In genomic region chr16:64381979-64382378, GRCh38 we compare ENCODE assay signal across 20 cellular contexts.
DNase-seq lines count a peak whose midpoint lies in the region; ATAC-seq, FAIRE-seq and TF ChIP-seq lines count a peak whose summit lies in the region.
"Had no signal": no experiment of that assay in that cellular context is flagged by ENCODE, and none has a peak within 500 bp of the region (broad histone marks: within the 10 kb centered on the region; RNA-seq: fewer than 3 reads in every experiment).

No MANE protein-coding gene starts in this region.

- H3K79me2 ChIP-seq in HepG2 (ENCODE audit: insufficient read depth, low read length) (no peaks in the 10 kb centered on the region), osteoblast (ENCODE audit: insufficient read depth, low read length) (no peaks in the 10 kb centered on the region)

- H3K36me3 ChIP-seq in HepG2 (replicated peaks in 1 of 2; ENCODE audit: control insufficient read depth in 1 of 2, insufficient read depth in 2 of 2, low read length in 2 of 2) (no peaks in the 10 kb centered on the region), psoas muscle (ENCODE audit: insufficient read depth in 1 of 2, low read depth in 1 of 2) (no peaks in the 10 kb centered on the region), left lung (no peaks in the 10 kb centered on the region), osteoblast (ENCODE audit: insufficient read depth, low read length) (no peaks in the 10 kb centered on the region)

- H3K9me3 Mint-ChIP-seq in HFFc6 = peaks cover 4% of the 10 kb centered on the region; the same call in 1 of the 2 replicates

- no peak for FAIRE-seq in HepG2 (lab: Jason Lieb, UNC)
- FAIRE-seq: A549, D721Med, G401.6, GM12891, H54 had no signal

- H3K27me3 Mint-ChIP-seq in HFFc6 (ENCODE audit: insufficient read depth) = no peaks in the 10 kb centered on the region
- H3K27me3 Mint-ChIP-seq: CD4-positive, alpha-beta T cell had no signal

- TF ChIP-seq EP300 in HepG2 (IDR thresholded peaks at IDR 0.05; ENCODE audit: low read depth in 2 of 2, low read length in 2 of 2) (no peak), HepG2 (CRISPR knock-in tag; IDR thresholded peaks at IDR 0.05; ENCODE audit: borderline replicate concordance) (no peak)

- CTCF ChIA-PET in HepG2 (lab: Yijun Ruan, JAX; ENCODE audit: low intra/inter-chr PET ratio, low total read pairs) = no interaction called here

- H2AFZ ChIP-seq in HepG2 (ENCODE audit: low read length) (no peak overlapping the region), osteoblast (ENCODE audit: low read length) (no peak overlapping the region)
- H2AFZ ChIP-seq: GM23338 had no signal

- ATAC-seq in HepG2 = 0 out of 3 replicates have a peak, but pooled peaks have one; percentile 30
- ATAC-seq in psoas muscle = peak; percentile 73 to 96 (median 84)
- ATAC-seq in left lung = no peak
- ATAC-seq: A549, GM23338 had no signal

- no peak for TF ChIP-seq POLR2A in HepG2 (IDR thresholded peaks at IDR 0.05; ENCODE audit: insufficient read depth in 1 of 2, low read depth in 2 of 2, low read length in 2 of 2)

- no peaks in the 10 kb centered on the region for H4K20me1 ChIP-seq in HepG2 (ENCODE audit: insufficient read depth, low read length)
- no peaks in the 10 kb centered on the region for H4K20me1 ChIP-seq in osteoblast (ENCODE audit: insufficient read depth, low read length)

- POLR2A ChIA-PET in HepG2 (lab: Yijun Ruan, JAX) = no interaction called here

- no peak overlapping the region for H3K4me2 ChIP-seq in HepG2 (ENCODE audit: low read depth, low read length)
- no peak overlapping the region for H3K4me2 ChIP-seq in osteoblast (ENCODE audit: insufficient read depth, low read length)
- H3K4me2 ChIP-seq: A549, GM23338 had no signal

- H3K4me1 ChIP-seq in HepG2 (ENCODE audit: insufficient read depth, low read length) (no peaks in the 10 kb centered on the region), psoas muscle (no peaks in the 10 kb centered on the region), left lung (no peaks in the 10 kb centered on the region), osteoblast (ENCODE audit: insufficient read depth, low read length) (no peaks in the 10 kb centered on the region)
- H3K4me1 ChIP-seq: A549, Caco-2 had no signal

- H3K27ac ChIP-seq in HepG2 (ENCODE audit: extremely low read length, insufficient read depth, low read length) (no peak overlapping the region), psoas muscle (peak overlapping the region; percentile 4), left lung (no peak overlapping the region), osteoblast (ENCODE audit: low read depth, low read length) (no peak overlapping the region)
- H3K27ac ChIP-seq: 22Rv1, A549, C4-2B, HL-60 had no signal

- H3K27ac Mint-ChIP-seq in HFFc6 = no peak overlapping the region
- H3K27ac Mint-ChIP-seq: CD4-positive, alpha-beta T cell; GM23338 had no signal

- no peaks in the 10 kb centered on the region for H3K36me3 Mint-ChIP-seq in HFFc6 (ENCODE audit: low read depth)

- H3K4me3 Mint-ChIP-seq in HFFc6 = no peak overlapping the region
- H3K4me3 Mint-ChIP-seq: CD4-positive, alpha-beta T cell; GM23338 had no signal

- BruUV-seq in HepG2 (replicated peaks; lab: Mats Ljungman, UMichigan) = no TSS peak

- H3K9me3 ChIP-seq in HepG2 (ENCODE audit: low read length) = 0 out of 2 replicates have a peak, but pooled peaks cover 13% of the 10 kb centered on the region
- H3K9me3 ChIP-seq in psoas muscle = no peaks in the 10 kb centered on the region
- H3K9me3 ChIP-seq in left lung = peaks cover 0 to 11% of the 10 kb centered on the region in 2 donors
- H3K9me3 ChIP-seq in osteoblast (ENCODE audit: low read depth, low read length) = peaks cover 3% of the 10 kb centered on the region
- H3K9me3 ChIP-seq: A549 had no signal

- peaks cover 7% of the 10 kb centered on the region; the same call in 1 of the 2 replicates for H3K4me1 Mint-ChIP-seq in HFFc6 (ENCODE audit: low read depth)
- H3K4me1 Mint-ChIP-seq: GM23338 had no signal

- WGBS in HepG2 (ENCODE audit: low lambda C conversion rate) = 6% methylated on average over 2 of the region's 4 CpGs
- 33 to 52% (median 38%) methylated on average over 4 of the region's 4 CpGs for WGBS in psoas muscle, 3 donors

- DNase-seq in NCI-H2171 treated with DMSO at 0.1 percent for 48 hours (lab: John Stamatoyannopoulos, UW) (peak; percentile 12), NCI-H2171 (lab: John Stamatoyannopoulos, UW) (no peak), HepG2 (ENCODE audit: low spot score) (no peak), psoas muscle (peak; percentile 15 to 48), left lung (no peak), HFFc6 (no peak), osteoblast (ENCODE audit: insufficient read length, low spot score, missing footprints) (no peak)
- DNase-seq: AML-193; Caco-2; CD4-positive, alpha-beta T cell; HCEC 1CT had no signal

- no peak overlapping the region for H3K9ac ChIP-seq in HepG2 (ENCODE audit: insufficient read depth, low read depth, low read length)

- H3K4me3 ChIP-seq in HepG2 (replicated peaks in 1 of 3; ENCODE audit: insufficient read depth in 1 of 3, low read depth in 2 of 3, low read length in 3 of 3) (no peak overlapping the region), psoas muscle (no peak overlapping the region), left lung (no peak overlapping the region), osteoblast (ENCODE audit: insufficient read depth, low read length) (no peak overlapping the region)
- H3K4me3 ChIP-seq: A549, GM23338 had no signal

- no peak for TF ChIP-seq RAD21 in HepG2 (CRISPR knock-in tag; IDR thresholded peaks at IDR 0.05)

- TF ChIP-seq CTCF in HepG2 (CRISPR knock-in tag; IDR thresholded peaks at IDR 0.05) = no peak
- TF ChIP-seq CTCF in psoas muscle (IDR thresholded peaks at IDR 0.05) = no peak
- no peak for TF ChIP-seq CTCF in left lung (IDR thresholded peaks at IDR 0.05)
- TF ChIP-seq CTCF in HFFc6 (IDR thresholded peaks at IDR 0.05) = no peak
- TF ChIP-seq CTCF in osteoblast (IDR thresholded peaks at IDR 0.05; ENCODE audit: extremely low read depth, low read depth, low read length) = no peak

- in situ Hi-C loops in HepG2 (cut with HindIII; ENCODE audit: extremely low pct_ligation_motif_present, low pct_unique_long_range_greater_than_20kb) = no loop called here

- H3K27me3 ChIP-seq in HepG2 (ENCODE audit: control insufficient read depth in 1 of 2, insufficient read depth in 2 of 2, low read length in 2 of 2) = no peaks in the 10 kb centered on the region
- no peaks in the 10 kb centered on the region for H3K27me3 ChIP-seq in psoas muscle (ENCODE audit: insufficient read depth in 3 of 3, low read length in 2 of 3)
- H3K27me3 ChIP-seq in left lung = no peaks in the 10 kb centered on the region
- no peaks in the 10 kb centered on the region for H3K27me3 ChIP-seq in osteoblast (ENCODE audit: insufficient read depth, low read length)

- intact Hi-C loops in HepG2 (cut with micrococcal nuclease; ENCODE audit: unreplicated experiment) = no loop called here
- intact Hi-C loops in psoas muscle (cut with DNase I) = no loop called here
- intact Hi-C loops in left lung (cut with DNase I) = no loop called here

TF ChIP-seq in HepG2, 621 proteins besides CTCF, POLR2A, EP300 and RAD21:
- no peak for TF ChIP-seq KDM3A (CRISPR knock-in tag; IDR thresholded peaks at IDR 0.05; ENCODE audit: low read depth)
- peak; percentile 69 for TF ChIP-seq MNT (IDR thresholded peaks at IDR 0.05)

Comparison
In these comparisons a context has a peak if more than half of its experiments do, and no peak if none do; other contexts are left out.
1. DNase-seq: peak in NCI-H2171 treated with DMSO at 0.1 percent for 48 hours (single experiment) and psoas muscle (2 of 2); none in NCI-H2171 (single experiment), HepG2 (single experiment), left lung (0 of 2), HFFc6 (single experiment) and osteoblast (single experiment).